In genomic region chr4:185965456-185966384, GRCh38 we compare ENCODE assay signal across 12 cellular contexts.
DNase-seq lines count a peak whose midpoint lies in the region; ATAC-seq and TF ChIP-seq lines count a peak whose summit lies in the region.
"Had no signal": no experiment of that assay in that cellular context is flagged by ENCODE, and none has a peak within 500 bp of the region (broad histone marks: within the 10 kb centered on the region; RNA-seq: fewer than 3 reads in every experiment).

No MANE protein-coding gene starts in this region.

- peaks cover 21% of the 10 kb centered on the region for H3K4me1 Mint-ChIP-seq in CD14-positive monocyte
- peaks cover 9 to 11% (median 10%) of the 10 kb centered on the region in 3 donors for H3K4me1 Mint-ChIP-seq in IgD-negative memory B cell
- no peaks in the 10 kb centered on the region for H3K4me1 Mint-ChIP-seq in CD8-positive, alpha-beta T cell (ENCODE audit: low read depth)

- intact Hi-C loops in CD14-positive monocyte (cut with micrococcal nuclease) (no loop called here), uterus (cut with DNase I; ENCODE audit: low total_unique reads) (no loop called here)
- intact Hi-C loops in CD8-positive, alpha-beta T cell (cut with DNase I, micrococcal nuclease), result no loop called here

- H3K36me3 Mint-ChIP-seq in CD14-positive monocyte, result no peaks in the 10 kb centered on the region
- H3K36me3 Mint-ChIP-seq in IgD-negative memory B cell, result no peaks in the 10 kb centered on the region
- H3K36me3 Mint-ChIP-seq in CD8-positive, alpha-beta T cell, result no peaks in the 10 kb centered on the region

- CTCF ChIA-PET in CD8-positive, alpha-beta T cell (lab: Charles Lee), result no interaction called here

- no peaks in the 10 kb centered on the region for H3K9me3 ChIP-seq in CD8-positive, alpha-beta T cell (ENCODE audit: low read length)
- H3K9me3 ChIP-seq in uterus, result no peaks in the 10 kb centered on the region
- H3K9me3 ChIP-seq: colonic mucosa had no signal

- H3K9me3 Mint-ChIP-seq in CD14-positive monocyte (peaks cover 0 to 5% (median 3%) of the 10 kb centered on the region in 7 donors), IgD-negative memory B cell (no peaks in the 10 kb centered on the region)
- H3K9me3 Mint-ChIP-seq in CD8-positive, alpha-beta T cell, result no peaks in the 10 kb centered on the region

- no peaks in the 10 kb centered on the region for H3K27me3 ChIP-seq in CD8-positive, alpha-beta T cell (ENCODE audit: insufficient read depth, low read length)
- H3K27me3 ChIP-seq in uterus, result no peaks in the 10 kb centered on the region
- H3K27me3 ChIP-seq: colonic mucosa had no signal

- peaks cover 1 to 7% (median 1%) of the 10 kb centered on the region in 3 donors for H3K27me3 Mint-ChIP-seq in CD14-positive monocyte (ENCODE audit: low read depth in 3 of 3)
- peaks cover 1% of the 10 kb centered on the region for H3K27me3 Mint-ChIP-seq in IgD-negative memory B cell
- H3K27me3 Mint-ChIP-seq in CD8-positive, alpha-beta T cell (ENCODE audit: low read depth), result peaks cover 11% of the 10 kb centered on the region

- DNase-seq in CD14-positive monocyte (ENCODE audit: low spot score) (no peak), left lobe of liver (ENCODE audit: low spot score) (no peak), uterus (no peak), SHP77 treated with DMSO at 0.1 percent for 48 hours (lab: John Stamatoyannopoulos, UW) (no peak), hepatic stellate cell (ENCODE audit: low spot score) (no peak)
- DNase-seq in CD8-positive, alpha-beta T cell, result no peak
- DNase-seq: activated CD4-positive, CD25-positive, alpha-beta regulatory T cell treated with anti-CD3 and anti-CD28 coated beads, Interleukin-2, amount 50 U/mL, for 72 hours; colonic mucosa; NCI-H1694; stimulated activated CD4-positive, alpha-beta T cell treated with anti-CD3 and anti-CD28 coated beads, Interleukin-4, amount 100 ng/mL, for 1 hour had no signal

- H3K4me3 ChIP-seq in CD8-positive, alpha-beta T cell (ENCODE audit: low read depth, low read length), result no peak overlapping the region
- no peak overlapping the region for H3K4me3 ChIP-seq in uterus
- H3K4me3 ChIP-seq: colonic mucosa had no signal

- POLR2A ChIA-PET in CD8-positive, alpha-beta T cell (lab: Charles Lee), result no interaction called here

- ATAC-seq in GM21515 (IDR thresholded peaks at IDR 0.05; ENCODE audit: unreplicated experiment) (peak; percentile 66), left lobe of liver (peak; percentile 51)
- no peak for ATAC-seq in CD8-positive, alpha-beta T cell

- H3K4me1 ChIP-seq in CD8-positive, alpha-beta T cell (ENCODE audit: insufficient read depth, low read length), result no peaks in the 10 kb centered on the region
- H3K4me1 ChIP-seq in uterus, result no peaks in the 10 kb centered on the region
- H3K4me1 ChIP-seq: colonic mucosa had no signal

- H3K36me3 ChIP-seq in CD8-positive, alpha-beta T cell (ENCODE audit: insufficient read depth, low read length), result no peaks in the 10 kb centered on the region
- H3K36me3 ChIP-seq in uterus, result no peaks in the 10 kb centered on the region
- H3K36me3 ChIP-seq: colonic mucosa had no signal

- TF ChIP-seq CTCF in CD14-positive monocyte (IDR thresholded peaks at IDR 0.05), result no peak
- TF ChIP-seq CTCF in CD8-positive, alpha-beta T cell (IDR thresholded peaks at IDR 0.05), result no peak
- TF ChIP-seq CTCF in uterus (IDR thresholded peaks at IDR 0.05), result no peak

- H3K27ac Mint-ChIP-seq in CD14-positive monocyte (peak overlapping the region in 4 of 7 donors; percentile 7 to 79 (median 40)), IgD-negative memory B cell (peak overlapping the region in 1 of 3 donors; percentile 55)
- H3K27ac Mint-ChIP-seq in CD8-positive, alpha-beta T cell, result no peak overlapping the region

- H3K27ac ChIP-seq in CD8-positive, alpha-beta T cell (ENCODE audit: low read depth, low read length), result no peak overlapping the region
- H3K27ac ChIP-seq in uterus, result peak overlapping the region in 1 of 2 donors; percentile 38
- H3K27ac ChIP-seq: colonic mucosa had no signal

- peak overlapping the region; percentile 56 to 58 for H3K4me3 Mint-ChIP-seq in CD14-positive monocyte
- peak overlapping the region in 3 of 4 donors; percentile 26 to 87 (median 61) for H3K4me3 Mint-ChIP-seq in IgD-negative memory B cell
- H3K4me3 Mint-ChIP-seq in CD8-positive, alpha-beta T cell, result no peak overlapping the region

- TF ChIP-seq POLR2A in uterus (IDR thresholded peaks at IDR 0.05), result no peak
